In genomic region chr14:22767323-22767589, GRCh38 we compare ENCODE assay signal across 8 cellular contexts. TPM values are rescaled to one million over a fixed set of nuclear protein-coding genes. Genes with fewer than 3 reads are reported as not detected.
A peak's percentile ranks its signal among the peaks of the same experiment; 100 is the strongest.
DNase-seq lines count a peak whose midpoint lies in the region; ATAC-seq and TF ChIP-seq lines count a peak whose summit lies in the region.

No MANE protein-coding gene starts in this region.

- H3K27ac ChIP-seq in ectodermal cell (ENCODE audit: insufficient read depth, low read depth, low read length, poor library complexity, severe bottlenecking) (no peak overlapping the region), neutrophil (peak overlapping the region; percentile 91)

- H3K9me3 ChIP-seq in ectodermal cell (ENCODE audit: control insufficient read depth, low read length): no peaks in the 10 kb centered on the region
- no peaks in the 10 kb centered on the region for H3K9me3 ChIP-seq in neutrophil

- H3K4me1 ChIP-seq in ectodermal cell (ENCODE audit: control insufficient read depth, insufficient read depth, low read length): peaks cover 12% of the 10 kb centered on the region
- H3K4me1 ChIP-seq in neutrophil (ENCODE audit: control insufficient read depth in 1 of 2, insufficient read depth in 1 of 2, low read depth in 1 of 2, low read length in 1 of 2): peaks cover 24 to 26% of the 10 kb centered on the region in 2 experiments

- peaks cover 35% of the 10 kb centered on the region for H3K36me3 ChIP-seq in ectodermal cell (ENCODE audit: control insufficient read depth, insufficient read depth, low read length)
- peaks cover 30% of the 10 kb centered on the region for H3K36me3 ChIP-seq in neutrophil

- no peak for DNase-seq in Jurkat, Clone E6-1 (ENCODE audit: low read depth, low spot score)
- no peak for DNase-seq in NCI-H2227 (lab: John Stamatoyannopoulos, UW; ENCODE audit: unreplicated experiment)
- no peak for DNase-seq in NCI-H524 (lab: John Stamatoyannopoulos, UW)

- ATAC-seq in HG03108 (IDR thresholded peaks at IDR 0.05; ENCODE audit: unreplicated experiment): no peak
- ATAC-seq in HG02973 (IDR thresholded peaks at IDR 0.05; ENCODE audit: unreplicated experiment): no peak

- peak overlapping the region; percentile 51 for H3K4me3 ChIP-seq in GM12875 (ENCODE audit: low read depth, low read length)
- H3K4me3 ChIP-seq in Jurkat, Clone E6-1 (ENCODE audit: low read length): peak overlapping the region; percentile 97
- peak overlapping the region; percentile 79 for H3K4me3 ChIP-seq in ectodermal cell (ENCODE audit: insufficient read depth, low read depth, low read length)
- H3K4me3 ChIP-seq in neutrophil (ENCODE audit: low read depth in 1 of 2, low read length in 1 of 2): peak overlapping the region; percentile 78 to 95

- H3K27me3 ChIP-seq in ectodermal cell (ENCODE audit: control insufficient read depth, insufficient read depth, low read length, poor library complexity, severe bottlenecking) (no peaks in the 10 kb centered on the region), neutrophil (no peaks in the 10 kb centered on the region)

- WGBS in ectodermal cell, 2 experiments: 9 to 11% methylated on average over 6 of the region's 6 CpGs

- no peak for TF ChIP-seq CTCF in GM12875 (IDR thresholded peaks at IDR 0.05; ENCODE audit: borderline replicate concordance, insufficient read depth, low read depth, low read length)
- no peak for TF ChIP-seq CTCF in neutrophil (IDR thresholded peaks at IDR 0.05)

RNA-seq across cellular contexts. Expression of gene OXA1L, which starts 0.8 kb away (rescaled TPM):
- polyA plus RNA-seq in Jurkat, Clone E6-1 (2012; ENCODE audit: insufficient read depth, insufficient read length): 149 TPM
- polyA plus RNA-seq in ectodermal cell (2013, experiment 1 of 4): 135 TPM
- 142 TPM for polyA plus RNA-seq in ectodermal cell (2013, experiment 2 of 4)
- 124 TPM for polyA plus RNA-seq in ectodermal cell (2013, experiment 3 of 4)
- polyA plus RNA-seq in ectodermal cell (2013, experiment 4 of 4): 136 TPM

RNA-seq across cellular contexts. Expression of gene SLC7A7, which starts 48.0 kb away (rescaled TPM):
- 2.6 TPM for polyA plus RNA-seq in Jurkat, Clone E6-1 (2012; ENCODE audit: insufficient read depth, insufficient read length)
- 3.3 TPM for polyA plus RNA-seq in ectodermal cell (2013, experiment 1 of 4)
- polyA plus RNA-seq in ectodermal cell (2013, experiment 2 of 4): 1.6 TPM
- polyA plus RNA-seq in ectodermal cell (2013, experiment 3 of 4): 1.7 TPM
- 0.93 TPM for polyA plus RNA-seq in ectodermal cell (2013, experiment 4 of 4)
